Comparison of ENCODE assay signal across 16 cellular contexts in genomic region chr1:99764909-99765308, GRCh38. TPM values are rescaled to one million over a fixed set of nuclear protein-coding genes. Genes with fewer than 3 reads are reported as not detected.
DNase-seq lines count a peak whose midpoint lies in the region; ATAC-seq and TF ChIP-seq lines count a peak whose summit lies in the region.
"Had no signal": no experiment of that assay in that cellular context is flagged by ENCODE, and none has a peak within 500 bp of the region (broad histone marks: within the 10 kb centered on the region; RNA-seq: fewer than 3 reads in every experiment).

No MANE protein-coding gene starts in this region.

- peaks cover 8 to 18% of the 10 kb centered on the region in 2 donors for H3K4me1 ChIP-seq in left lung

- H3K27ac Mint-ChIP-seq in activated T-cell treated with anti-CD3 and anti-CD28 coated beads, Interleukin-2, amount 50 U/mL, for 72 hours, result no peak overlapping the region
- no peak overlapping the region for H3K27ac Mint-ChIP-seq in activated CD8-positive, alpha-beta T cell treated with anti-CD3 and anti-CD28 coated beads, Interleukin-2, amount 10 ng/mL, durations not matched to agents 7 days and 5 days
- no peak overlapping the region for H3K27ac Mint-ChIP-seq in stimulated activated memory B cell treated with anti-CD40 and anti-IgM and Interleukin-4, amounts not matched to agents 10 μg/mL and 1 μg/mL and 100 μg/mL, for 72 hours

- no peak overlapping the region for H3K27ac ChIP-seq in left lung
- H3K27ac ChIP-seq: cardiac muscle cell had no signal

- no peak for ATAC-seq in activated T-cell treated with anti-CD3 and anti-CD28 coated beads, Interleukin-2, amount 50 U/mL, for 72 hours (replicated peaks in 1 of 2)
- no peak for ATAC-seq in activated CD8-positive, alpha-beta T cell treated with anti-CD3 and anti-CD28 coated beads, Interleukin-2, amount 10 ng/mL, durations not matched to agents 7 days and 5 days
- no peak for ATAC-seq in left lung
- no peak for ATAC-seq in stimulated activated memory B cell treated with anti-CD40 and anti-IgM and Interleukin-4, amounts not matched to agents 10 μg/mL and 1 μg/mL and 100 μg/mL, for 72 hours
- ATAC-seq in left colon, result no peak
- ATAC-seq: gastrocnemius medialis, SK-N-SH treated with all-trans-retinoic acid at 6 μM for 48 hours had no signal

- DNase-seq in activated T-cell treated with anti-CD3 and anti-CD28 coated beads, Interleukin-2, amount 50 U/mL, for 72 hours, result no peak
- DNase-seq in activated T-cell treated with anti-CD3 and anti-CD28 coated beads for 4 hours (no peak), left lung (no peak), NCI-H2196 treated with DMSO at 0.1 percent for 48 hours (lab: John Stamatoyannopoulos, UW; ENCODE audit: unreplicated experiment) (no peak), left colon (no peak)
- no peak for DNase-seq in activated CD8-positive, alpha-beta T cell treated with anti-CD3 and anti-CD28 coated beads, Interleukin-2, amount 10 ng/mL, durations not matched to agents 7 days and 5 days
- DNase-seq in stimulated activated CD4-positive, alpha-beta T cell treated with anti-CD3 and anti-CD28 coated beads, Interleukin-4, amount 100 ng/mL, for 4 hours, result no peak
- DNase-seq: activated naive CD4-positive, alpha-beta T cell treated with Interleukin-2 at 50 U/mL for 16 hours; COR-L47; gastrocnemius medialis; NCI-H1694 treated with DMSO at 0.1 percent for 48 hours; NCI-H510A had no signal

- intact Hi-C loops in left lung (cut with DNase I), result no loop called here
- intact Hi-C loops in left colon (cut with DNase I, micrococcal nuclease), result no loop called here

- no peaks in the 10 kb centered on the region for H3K36me3 Mint-ChIP-seq in activated T-cell treated with anti-CD3 and anti-CD28 coated beads, Interleukin-2, amount 50 U/mL, for 72 hours (ENCODE audit: insufficient read depth in 2 of 2)
- peaks cover 2% of the 10 kb centered on the region for H3K36me3 Mint-ChIP-seq in activated CD8-positive, alpha-beta T cell treated with anti-CD3 and anti-CD28 coated beads, Interleukin-2, amount 10 ng/mL, durations not matched to agents 7 days and 5 days (ENCODE audit: low read depth)
- no peaks in the 10 kb centered on the region for H3K36me3 Mint-ChIP-seq in stimulated activated memory B cell treated with anti-CD40 and anti-IgM and Interleukin-4, amounts not matched to agents 10 μg/mL and 1 μg/mL and 100 μg/mL, for 72 hours

- no peaks in the 10 kb centered on the region for H3K36me3 ChIP-seq in left lung
- H3K36me3 ChIP-seq: cardiac muscle cell, gastrocnemius medialis had no signal

- no peaks in the 10 kb centered on the region for H3K27me3 ChIP-seq in left lung
- H3K27me3 ChIP-seq: cardiac muscle cell, gastrocnemius medialis, testis had no signal

- peaks cover 12% of the 10 kb centered on the region for H3K27me3 Mint-ChIP-seq in activated T-cell treated with anti-CD3 and anti-CD28 coated beads, Interleukin-2, amount 50 U/mL, for 72 hours (ENCODE audit: low read depth)
- H3K27me3 Mint-ChIP-seq in activated CD8-positive, alpha-beta T cell treated with anti-CD3 and anti-CD28 coated beads, Interleukin-2, amount 10 ng/mL, durations not matched to agents 7 days and 5 days (ENCODE audit: low read depth), result peaks cover 9% of the 10 kb centered on the region
- peaks cover 10% of the 10 kb centered on the region for H3K27me3 Mint-ChIP-seq in stimulated activated memory B cell treated with anti-CD40 and anti-IgM and Interleukin-4, amounts not matched to agents 10 μg/mL and 1 μg/mL and 100 μg/mL, for 72 hours

- no peaks in the 10 kb centered on the region for H3K9me3 Mint-ChIP-seq in activated T-cell treated with anti-CD3 and anti-CD28 coated beads, Interleukin-2, amount 50 U/mL, for 72 hours
- no peaks in the 10 kb centered on the region for H3K9me3 Mint-ChIP-seq in activated CD8-positive, alpha-beta T cell treated with anti-CD3 and anti-CD28 coated beads, Interleukin-2, amount 10 ng/mL, durations not matched to agents 7 days and 5 days (ENCODE audit: insufficient read depth)
- H3K9me3 Mint-ChIP-seq in stimulated activated memory B cell treated with anti-CD40 and anti-IgM and Interleukin-4, amounts not matched to agents 10 μg/mL and 1 μg/mL and 100 μg/mL, for 72 hours, result no peaks in the 10 kb centered on the region

- POLR2A ChIA-PET in activated CD8-positive, alpha-beta T cell treated with anti-CD3 and anti-CD28 coated beads, Interleukin-2, amount 10 ng/mL, durations not matched to agents 7 days and 5 days (lab: Charles Lee), result no interaction called here

- peak overlapping the region; percentile 21 to 47 for H3K4me3 ChIP-seq in left lung

- CTCF ChIA-PET in activated CD8-positive, alpha-beta T cell treated with anti-CD3 and anti-CD28 coated beads, Interleukin-2, amount 10 ng/mL, durations not matched to agents 7 days and 5 days (lab: Charles Lee), result no interaction called here

- no peak for TF ChIP-seq CTCF in left lung (IDR thresholded peaks at IDR 0.05)

- H3K9me3 ChIP-seq in left lung, result no peaks in the 10 kb centered on the region
- H3K9me3 ChIP-seq: gastrocnemius medialis, testis had no signal

- peaks cover 7% of the 10 kb centered on the region for H3K4me1 Mint-ChIP-seq in activated T-cell treated with anti-CD3 and anti-CD28 coated beads, Interleukin-2, amount 50 U/mL, for 72 hours (ENCODE audit: low read depth)
- peaks cover 18% of the 10 kb centered on the region for H3K4me1 Mint-ChIP-seq in activated CD8-positive, alpha-beta T cell treated with anti-CD3 and anti-CD28 coated beads, Interleukin-2, amount 10 ng/mL, durations not matched to agents 7 days and 5 days (ENCODE audit: low read depth)
- peaks cover 20% of the 10 kb centered on the region for H3K4me1 Mint-ChIP-seq in stimulated activated memory B cell treated with anti-CD40 and anti-IgM and Interleukin-4, amounts not matched to agents 10 μg/mL and 1 μg/mL and 100 μg/mL, for 72 hours

- H3K4me3 Mint-ChIP-seq in activated T-cell treated with anti-CD3 and anti-CD28 coated beads, Interleukin-2, amount 50 U/mL, for 72 hours, result peak overlapping the region; percentile 14 to 38
- peak overlapping the region; percentile 48 for H3K4me3 Mint-ChIP-seq in activated CD8-positive, alpha-beta T cell treated with anti-CD3 and anti-CD28 coated beads, Interleukin-2, amount 10 ng/mL, durations not matched to agents 7 days and 5 days
- H3K4me3 Mint-ChIP-seq in stimulated activated memory B cell treated with anti-CD40 and anti-IgM and Interleukin-4, amounts not matched to agents 10 μg/mL and 1 μg/mL and 100 μg/mL, for 72 hours, result peak overlapping the region; percentile 12

RNA-seq across cellular contexts. Expression of gene FRRS1, which starts 1.5 kb away (rescaled TPM):
- total RNA-seq in activated T-cell treated with anti-CD3 and anti-CD28 coated beads, Interleukin-2, amount 50 U/mL, for 72 hours, result 1 to 10 TPM; 2.1 to 2.3 TPM
- total RNA-seq in activated CD8-positive, alpha-beta T cell treated with anti-CD3 and anti-CD28 coated beads, Interleukin-2, amount 10 ng/mL, durations not matched to agents 7 days and 5 days, result 1 to 10 TPM; 4.7 to 5.0 TPM
- total RNA-seq in left lung (10 to 100 TPM; 12.3 to 15.1 TPM), left colon (10 to 100 TPM; 12.3 to 22.9 TPM)
